Comparison of ENCODE assay signal across 16 cellular contexts in the genomic region with DNA sequence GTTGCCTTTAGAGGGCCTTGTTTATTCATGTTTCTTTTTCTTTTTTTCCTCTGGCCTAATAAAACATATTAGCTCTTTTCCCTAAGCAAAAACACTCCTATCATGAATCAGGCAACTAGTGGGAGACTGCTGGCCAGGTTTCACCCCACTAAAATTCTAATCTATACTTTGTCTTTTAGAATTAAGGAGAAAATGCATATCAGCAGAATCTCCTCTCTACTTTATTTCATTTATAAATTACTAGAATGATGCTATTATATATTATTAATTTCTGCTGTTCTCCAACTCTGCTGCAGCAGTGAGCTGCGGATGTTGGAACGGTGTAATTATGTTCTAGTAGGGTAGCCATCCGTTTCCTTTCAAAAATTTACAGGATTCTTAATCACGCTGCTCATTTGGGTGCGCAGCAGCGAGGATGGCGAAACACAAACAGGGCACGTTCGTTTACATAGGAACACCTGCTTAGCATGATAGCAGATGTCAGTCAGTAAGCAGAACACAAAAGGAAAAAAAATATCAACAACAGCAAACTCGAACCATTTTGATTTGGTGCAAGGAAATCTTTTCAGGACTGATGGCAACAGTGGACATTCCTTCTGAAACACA. TPM values are rescaled to one million over a fixed set of nuclear protein-coding genes. Genes with fewer than 3 reads are reported as not detected.
DNase-seq lines count a peak whose midpoint lies in the region; ATAC-seq and TF ChIP-seq lines count a peak whose summit lies in the region.
"Had no signal": no experiment of that assay in that cellular context is flagged by ENCODE, and none has a peak within 500 bp of the region (broad histone marks: within the 10 kb centered on the region; RNA-seq: fewer than 3 reads in every experiment).

No MANE protein-coding gene starts in this region.

- intact Hi-C loops in dorsolateral prefrontal cortex (cut with DNase I) (no loop called here), spleen (cut with DNase I; ENCODE audit: low total_unique reads) (no loop called here), psoas muscle (cut with DNase I) (no loop called here)

- no peaks in the 10 kb centered on the region for H3K9me3 ChIP-seq in spleen
- no peaks in the 10 kb centered on the region for H3K9me3 ChIP-seq in psoas muscle
- H3K9me3 ChIP-seq: esophagus muscularis mucosa, heart right ventricle, thyroid gland had no signal

- H3K36me3 ChIP-seq in spleen (peaks cover 0 to 39% (median 6%) of the 10 kb centered on the region in 6 donors), psoas muscle (ENCODE audit: insufficient read depth in 1 of 2, low read depth in 1 of 2) (peaks cover 3 to 9% of the 10 kb centered on the region in 2 donors)
- H3K36me3 ChIP-seq: esophagus muscularis mucosa, thyroid gland had no signal

- no peak for ATAC-seq in psoas muscle
- ATAC-seq: heart right ventricle had no signal

- H3K4me1 ChIP-seq in spleen (peaks cover 12 to 99% (median 69%) of the 10 kb centered on the region in 6 donors), psoas muscle (peaks cover 3% of the 10 kb centered on the region)

- in situ Hi-C loops in GM13976 (cut with MboI; ENCODE audit: low sequenced_read_pairs, unreplicated experiment): no loop called here

- DNase-seq in DMS153 (lab: John Stamatoyannopoulos, UW) (peak; percentile 32), DMS153 treated with DMSO at 0.1 percent for 48 hours (lab: John Stamatoyannopoulos, UW; ENCODE audit: unreplicated experiment) (no peak), NCI-H345 (lab: John Stamatoyannopoulos, UW) (peak; percentile 73), dorsolateral prefrontal cortex (no peak), spleen (no peak), psoas muscle (no peak), GM03348 (ENCODE audit: low spot score) (no peak), GM13976 (ENCODE audit: low spot score) (no peak)
- DNase-seq: activated CD8-positive, alpha-beta memory T cell treated with anti-CD3 and anti-CD28 coated beads for 24 hours; activated naive CD8-positive, alpha-beta T cell treated with anti-CD3 and anti-CD28 coated beads, Interleukin-2, amount 50 U/mL, for 24 hours; heart right ventricle; islet precursor cell; occipital lobe; stimulated activated CD4-positive, alpha-beta T cell treated with anti-CD3 and anti-CD28 coated beads, Interleukin-4, amount 100 ng/mL, for 1 hour had no signal

- TF ChIP-seq CTCF in dorsolateral prefrontal cortex (IDR thresholded peaks at IDR 0.05 in 54 of 56, conservative IDR thresholded peaks at IDR 0.05 in 2 of 56; ENCODE audit: low read depth in 1 of 56, partially characterized antibody in 56 of 56) (peak in 1 of 56 donors; percentile 9), spleen (IDR thresholded peaks at IDR 0.05 in 8 of 11, conservative IDR thresholded peaks at IDR 0.05 in 3 of 11) (no peak), psoas muscle (IDR thresholded peaks at IDR 0.05) (no peak), GM13976 (IDR thresholded peaks at IDR 0.05; ENCODE audit: borderline replicate concordance, control extremely low read depth, extremely low read depth, insufficient read depth, missing control alignments) (no peak)

- TF ChIP-seq POLR2A in spleen (IDR thresholded peaks at IDR 0.05): no peak

- H3K4me3 ChIP-seq in dorsolateral prefrontal cortex: peak overlapping the region in 22 of 59 donors; percentile 1 to 35 (median 14)
- no peak overlapping the region for H3K4me3 ChIP-seq in spleen
- no peak overlapping the region for H3K4me3 ChIP-seq in psoas muscle
- H3K4me3 ChIP-seq: esophagus muscularis mucosa, heart right ventricle, thyroid gland had no signal

- WGBS in spleen, 5 donors: 74 to 83% (median 80%) methylated on average over 10 of the region's 10 CpGs
- 75 to 81% (median 77%) methylated on average over 10 of the region's 10 CpGs for WGBS in psoas muscle, 3 donors

- H3K27me3 ChIP-seq in dorsolateral prefrontal cortex (no peaks in the 10 kb centered on the region), spleen (replicated peaks in 1 of 7) (no peaks in the 10 kb centered on the region), psoas muscle (ENCODE audit: insufficient read depth in 3 of 3, low read length in 2 of 3) (no peaks in the 10 kb centered on the region)
- H3K27me3 ChIP-seq: esophagus muscularis mucosa, heart right ventricle, thyroid gland had no signal

- peak overlapping the region; percentile 10 to 98 (median 86) for H3K27ac ChIP-seq in dorsolateral prefrontal cortex
- peak overlapping the region in 6 of 8 donors; percentile 7 to 74 (median 52) for H3K27ac ChIP-seq in spleen
- no peak overlapping the region for H3K27ac ChIP-seq in psoas muscle
- H3K27ac ChIP-seq: esophagus muscularis mucosa, heart right ventricle, thyroid gland had no signal

RNA-seq across cellular contexts. Expression of gene ZEB2, which starts 30.5 kb away (rescaled TPM):
- 100 to 1,000 TPM; 160 to 942 (median 318) TPM for total RNA-seq in dorsolateral prefrontal cortex
- 100 to 1,000 TPM; 217 to 362 (median 262) TPM for total RNA-seq in spleen
- polyA plus RNA-seq in spleen: 10 to 100 TPM; 25.5 to 36.8 (median 28.5) TPM
- 10 to 100 TPM; 23.3 to 48.7 (median 37.9) TPM for total RNA-seq in psoas muscle
- polyA plus RNA-seq in psoas muscle: 10 to 100 TPM; 11.6 to 18.1 (median 11.7) TPM

Comparison
In these comparisons a context has a peak if more than half of its experiments do, and no peak if none do; other contexts are left out.
1. DNase-seq: peak in DMS153 (single experiment) and NCI-H345 (single experiment); none in DMS153 treated with DMSO at 0.1 percent for 48 hours (single experiment), dorsolateral prefrontal cortex (0 of 10), spleen (single experiment), psoas muscle (0 of 2), GM03348 (single experiment) and GM13976 (single experiment).